1 cellular context compared by ENCODE assay signal in the genomic region with DNA sequence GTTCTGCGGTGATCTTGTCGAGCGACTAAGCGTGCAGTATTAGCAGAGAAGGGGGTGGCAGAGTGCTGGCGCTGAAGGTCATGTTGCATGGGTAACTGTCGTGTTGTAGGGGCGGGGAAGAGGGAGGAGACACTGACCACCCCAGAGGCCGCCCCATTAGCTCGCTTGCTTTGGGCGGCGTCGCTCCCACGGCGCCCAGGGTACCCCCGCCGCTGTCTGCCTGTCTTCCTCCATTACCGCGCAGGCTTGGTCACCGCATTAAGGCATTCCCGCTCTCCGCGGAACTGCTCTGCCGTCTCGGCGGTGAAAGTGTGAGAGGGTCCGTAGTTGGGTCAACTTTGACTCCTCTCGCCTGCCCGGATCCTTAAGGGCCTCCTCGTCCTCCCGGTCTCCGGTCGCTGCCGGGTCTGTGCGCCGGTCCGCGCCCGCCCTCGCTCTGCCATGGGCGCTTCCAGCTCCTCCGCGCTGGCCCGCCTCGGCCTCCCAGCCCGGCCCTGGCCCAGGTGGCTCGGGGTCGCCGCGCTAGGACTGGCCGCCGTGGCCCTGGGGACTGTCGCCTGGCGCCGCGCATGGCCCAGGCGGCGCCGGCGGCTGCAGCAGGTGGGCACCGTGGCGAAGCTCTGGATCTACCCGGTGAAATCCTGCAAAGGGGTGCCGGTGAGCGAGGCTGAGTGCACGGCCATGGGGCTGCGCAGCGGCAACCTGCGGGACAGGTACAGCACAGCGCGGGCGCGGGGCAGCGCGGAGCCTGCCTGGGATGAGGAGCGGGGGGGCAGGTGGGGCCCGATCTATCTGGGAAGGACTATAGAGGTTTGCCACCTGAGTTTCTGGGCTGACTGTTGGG.
TF ChIP-seq lines count a peak whose summit lies in the region.

MTARC2 (plus strand) TSS at position 232 of the 844 bp plus-strand sequence; CDS start at position 442, 210 bp downstream.

TF ChIP-seq in HepG2, 621 proteins besides CTCF, POLR2A, EP300 and RAD21 (continued from another document and continues in another):
- 0 out of 2 replicates have a peak, but pooled peaks have one; percentile 26 for TF ChIP-seq TFE3 (CRISPR knock-in tag; IDR thresholded peaks at IDR 0.05)
- TF ChIP-seq CCDC6 (CRISPR knock-in tag; IDR thresholded peaks at IDR 0.05), result peak; percentile 28; the same call in 1 of the 2 replicates
- no peak for TF ChIP-seq AKNA (CRISPR knock-in tag; IDR thresholded peaks at IDR 0.05; ENCODE audit: borderline replicate concordance)
- 0 out of 2 replicates have a peak, but pooled peaks have one; percentile 36 for TF ChIP-seq ETS1 (CRISPR knock-in tag; IDR thresholded peaks at IDR 0.05)
- no peak; the same call in 1 of the 2 replicates for TF ChIP-seq MXD3 (CRISPR knock-in tag; IDR thresholded peaks at IDR 0.05)
- TF ChIP-seq, protein P1, sequence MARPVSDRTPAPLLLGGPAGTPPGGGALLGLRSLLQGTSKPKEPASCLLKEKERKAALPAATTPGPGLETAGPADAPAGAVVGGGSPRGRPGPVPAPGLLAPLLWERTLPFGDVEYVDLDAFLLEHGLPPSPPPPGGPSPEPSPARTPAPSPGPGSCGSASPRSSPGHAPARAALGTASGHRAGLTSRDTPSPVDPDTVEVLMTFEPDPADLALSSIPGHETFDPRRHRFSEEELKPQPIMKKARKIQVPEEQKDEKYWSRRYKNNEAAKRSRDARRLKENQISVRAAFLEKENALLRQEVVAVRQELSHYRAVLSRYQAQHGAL (CRISPR knock-in tag; IDR thresholded peaks at IDR 0.05; ENCODE audit: not compliant biosample characterization), result no peak
- TF ChIP-seq ZNF451 (CRISPR knock-in tag; IDR thresholded peaks at IDR 0.05), result peak; percentile 96
- TF ChIP-seq, protein P2, sequence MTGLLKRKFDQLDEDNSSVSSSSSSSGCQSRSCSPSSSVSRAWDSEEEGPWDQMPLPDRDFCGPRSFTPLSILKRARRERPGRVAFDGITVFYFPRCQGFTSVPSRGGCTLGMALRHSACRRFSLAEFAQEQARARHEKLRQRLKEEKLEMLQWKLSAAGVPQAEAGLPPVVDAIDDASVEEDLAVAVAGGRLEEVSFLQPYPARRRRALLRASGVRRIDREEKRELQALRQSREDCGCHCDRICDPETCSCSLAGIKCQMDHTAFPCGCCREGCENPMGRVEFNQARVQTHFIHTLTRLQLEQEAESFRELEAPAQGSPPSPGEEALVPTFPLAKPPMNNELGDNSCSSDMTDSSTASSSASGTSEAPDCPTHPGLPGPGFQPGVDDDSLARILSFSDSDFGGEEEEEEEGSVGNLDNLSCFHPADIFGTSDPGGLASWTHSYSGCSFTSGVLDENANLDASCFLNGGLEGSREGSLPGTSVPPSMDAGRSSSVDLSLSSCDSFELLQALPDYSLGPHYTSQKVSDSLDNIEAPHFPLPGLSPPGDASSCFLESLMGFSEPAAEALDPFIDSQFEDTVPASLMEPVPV (CRISPR knock-in tag; IDR thresholded peaks at IDR 0.05), result peak; percentile 84
- TF ChIP-seq FOXC1 (CRISPR knock-in tag; IDR thresholded peaks at IDR 0.05; ENCODE audit: borderline replicate concordance), result peak; percentile 21; the same call in 1 of the 2 replicates
- 0 out of 2 replicates have a peak, but pooled peaks have one; percentile 40 for TF ChIP-seq STAT6 (CRISPR knock-in tag; IDR thresholded peaks at IDR 0.05; ENCODE audit: borderline replicate concordance)
- peak; percentile 63 for TF ChIP-seq TARDBP (CRISPR knock-in tag; IDR thresholded peaks at IDR 0.05)
- no peak for TF ChIP-seq ZFP36L1 (CRISPR knock-in tag; IDR thresholded peaks at IDR 0.05)
- TF ChIP-seq, protein P3, sequence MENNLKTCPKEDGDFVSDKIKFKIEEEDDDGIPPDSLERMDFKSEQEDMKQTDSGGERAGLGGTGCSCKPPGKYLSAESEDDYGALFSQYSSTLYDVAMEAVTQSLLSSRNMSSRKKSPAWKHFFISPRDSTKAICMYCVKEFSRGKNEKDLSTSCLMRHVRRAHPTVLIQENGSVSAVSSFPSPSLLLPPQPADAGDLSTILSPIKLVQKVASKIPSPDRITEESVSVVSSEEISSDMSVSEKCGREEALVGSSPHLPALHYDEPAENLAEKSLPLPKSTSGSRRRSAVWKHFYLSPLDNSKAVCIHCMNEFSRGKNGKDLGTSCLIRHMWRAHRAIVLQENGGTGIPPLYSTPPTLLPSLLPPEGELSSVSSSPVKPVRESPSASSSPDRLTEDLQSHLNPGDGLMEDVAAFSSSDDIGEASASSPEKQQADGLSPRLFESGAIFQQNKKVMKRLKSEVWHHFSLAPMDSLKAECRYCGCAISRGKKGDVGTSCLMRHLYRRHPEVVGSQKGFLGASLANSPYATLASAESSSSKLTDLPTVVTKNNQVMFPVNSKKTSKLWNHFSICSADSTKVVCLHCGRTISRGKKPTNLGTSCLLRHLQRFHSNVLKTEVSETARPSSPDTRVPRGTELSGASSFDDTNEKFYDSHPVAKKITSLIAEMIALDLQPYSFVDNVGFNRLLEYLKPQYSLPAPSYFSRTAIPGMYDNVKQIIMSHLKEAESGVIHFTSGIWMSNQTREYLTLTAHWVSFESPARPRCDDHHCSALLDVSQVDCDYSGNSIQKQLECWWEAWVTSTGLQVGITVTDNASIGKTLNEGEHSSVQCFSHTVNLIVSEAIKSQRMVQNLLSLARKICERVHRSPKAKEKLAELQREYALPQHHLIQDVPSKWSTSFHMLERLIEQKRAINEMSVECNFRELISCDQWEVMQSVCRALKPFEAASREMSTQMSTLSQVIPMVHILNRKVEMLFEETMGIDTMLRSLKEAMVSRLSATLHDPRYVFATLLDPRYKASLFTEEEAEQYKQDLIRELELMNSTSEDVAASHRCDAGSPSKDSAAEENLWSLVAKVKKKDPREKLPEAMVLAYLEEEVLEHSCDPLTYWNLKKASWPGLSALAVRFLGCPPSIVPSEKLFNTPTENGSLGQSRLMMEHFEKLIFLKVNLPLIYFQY (CRISPR knock-in tag; IDR thresholded peaks at IDR 0.05; ENCODE audit: borderline replicate concordance), result 0 out of 2 replicates have a peak, but pooled peaks have one; percentile 26
- peak; percentile 79 for TF ChIP-seq ZNF264 (CRISPR knock-in tag; IDR thresholded peaks at IDR 0.05)
- TF ChIP-seq ZNF547 (CRISPR knock-in tag; IDR thresholded peaks at IDR 0.05), result peak; percentile 62; the same call in 1 of the 2 replicates
- TF ChIP-seq ZFY (CRISPR knock-in tag; IDR thresholded peaks at IDR 0.05), result peak; percentile 83
- TF ChIP-seq, protein P4, sequence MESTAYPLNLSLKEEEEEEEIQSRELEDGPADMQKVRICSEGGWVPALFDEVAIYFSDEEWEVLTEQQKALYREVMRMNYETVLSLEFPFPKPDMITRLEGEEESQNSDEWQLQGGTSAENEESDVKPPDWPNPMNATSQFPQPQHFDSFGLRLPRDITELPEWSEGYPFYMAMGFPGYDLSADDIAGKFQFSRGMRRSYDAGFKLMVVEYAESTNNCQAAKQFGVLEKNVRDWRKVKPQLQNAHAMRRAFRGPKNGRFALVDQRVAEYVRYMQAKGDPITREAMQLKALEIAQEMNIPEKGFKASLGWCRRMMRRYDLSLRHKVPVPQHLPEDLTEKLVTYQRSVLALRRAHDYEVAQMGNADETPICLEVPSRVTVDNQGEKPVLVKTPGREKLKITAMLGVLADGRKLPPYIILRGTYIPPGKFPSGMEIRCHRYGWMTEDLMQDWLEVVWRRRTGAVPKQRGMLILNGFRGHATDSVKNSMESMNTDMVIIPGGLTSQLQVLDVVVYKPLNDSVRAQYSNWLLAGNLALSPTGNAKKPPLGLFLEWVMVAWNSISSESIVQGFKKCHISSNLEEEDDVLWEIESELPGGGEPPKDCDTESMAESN (CRISPR knock-in tag; conservative IDR thresholded peaks at IDR 0.05), result peak; percentile 90
- TF ChIP-seq, protein P5, sequence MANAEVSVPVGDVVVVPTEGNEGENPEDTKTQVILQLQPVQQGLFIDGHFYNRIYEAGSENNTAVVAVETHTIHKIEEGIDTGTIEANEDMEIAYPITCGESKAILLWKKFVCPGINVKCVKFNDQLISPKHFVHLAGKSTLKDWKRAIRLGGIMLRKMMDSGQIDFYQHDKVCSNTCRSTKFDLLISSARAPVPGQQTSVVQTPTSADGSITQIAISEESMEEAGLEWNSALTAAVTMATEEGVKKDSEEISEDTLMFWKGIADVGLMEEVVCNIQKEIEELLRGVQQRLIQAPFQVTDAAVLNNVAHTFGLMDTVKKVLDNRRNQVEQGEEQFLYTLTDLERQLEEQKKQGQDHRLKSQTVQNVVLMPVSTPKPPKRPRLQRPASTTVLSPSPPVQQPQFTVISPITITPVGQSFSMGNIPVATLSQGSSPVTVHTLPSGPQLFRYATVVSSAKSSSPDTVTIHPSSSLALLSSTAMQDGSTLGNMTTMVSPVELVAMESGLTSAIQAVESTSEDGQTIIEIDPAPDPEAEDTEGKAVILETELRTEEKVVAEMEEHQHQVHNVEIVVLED (CRISPR knock-in tag; IDR thresholded peaks at IDR 0.05; ENCODE audit: borderline replicate concordance), result peak; percentile 56; the same call in 1 of the 2 replicates
- TF ChIP-seq GRHL1 (CRISPR knock-in tag; conservative IDR thresholded peaks at IDR 0.05), result no peak
- no peak for TF ChIP-seq IKZF1 (IDR thresholded peaks at IDR 0.05)
